In the genomic region with DNA sequence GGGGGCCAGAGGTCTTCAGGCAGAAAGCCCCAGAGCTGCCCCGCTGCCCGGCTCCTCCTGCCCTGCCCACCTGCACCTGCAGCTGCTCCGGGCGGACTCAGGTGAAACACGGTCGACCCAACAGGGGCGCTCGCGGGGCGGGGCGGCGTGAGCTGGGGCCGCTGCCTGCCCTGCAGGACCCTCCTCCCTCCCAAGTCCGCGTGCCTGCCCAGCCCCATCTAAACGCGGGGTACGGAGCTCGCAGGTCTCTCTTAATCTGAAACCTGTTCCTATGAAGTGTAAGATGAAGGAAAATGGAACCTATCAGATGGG, we compare ENCODE assay signal across 5 cellular contexts. TPM values are rescaled to one million over a fixed set of nuclear protein-coding genes. Genes with fewer than 3 reads are reported as not detected.
DNase-seq lines count a peak whose midpoint lies in the region; ATAC-seq and TF ChIP-seq lines count a peak whose summit lies in the region.

No MANE protein-coding gene starts in this region.

- H3K9me3 Mint-ChIP-seq in brain = no peaks in the 10 kb centered on the region

- peak overlapping the region; percentile 82 to 88 (median 86) for H3K4me3 Mint-ChIP-seq in brain

- no peak overlapping the region for H3K27ac ChIP-seq in HUES64 (ENCODE audit: low read depth, low read length)

- peak overlapping the region in 3 of 5 experiments; percentile 56 to 85 (median 60) for H3K27ac Mint-ChIP-seq in brain

- H3K36me3 ChIP-seq in HUES64 (ENCODE audit: insufficient read depth, low read length) (0 out of 2 replicates have a peak, but pooled peaks cover 7% of the 10 kb centered on the region), skeletal muscle satellite cell (ENCODE audit: insufficient read depth, low read length) (peaks cover 4% of the 10 kb centered on the region)

- WGBS in HUES64 = under 1% methylated on average over 14 of the region's 19 CpGs

- peaks cover 8% of the 10 kb centered on the region for H3K36me3 Mint-ChIP-seq in brain

- no peaks in the 10 kb centered on the region for H3K9me3 ChIP-seq in HUES64 (ENCODE audit: insufficient read depth, low read depth, low read length)
- no peaks in the 10 kb centered on the region for H3K9me3 ChIP-seq in skeletal muscle satellite cell (replicated peaks; ENCODE audit: low read length)

- TF ChIP-seq CTCF in brain (conservative IDR thresholded peaks at IDR 0.05) = no peak

- no peaks in the 10 kb centered on the region for H3K27me3 Mint-ChIP-seq in brain

- H3K4me3 ChIP-seq in HUES64 (ENCODE audit: low read length) (peak overlapping the region; percentile 79), skeletal muscle satellite cell (ENCODE audit: low read length) (no peak overlapping the region)

- H3K27me3 ChIP-seq in HUES64 (ENCODE audit: insufficient read depth, low read length) (no peaks in the 10 kb centered on the region), skeletal muscle satellite cell (ENCODE audit: control insufficient read depth, insufficient read depth, low read length) (no peaks in the 10 kb centered on the region)

- DNase-seq in NCI-H526 (lab: John Stamatoyannopoulos, UW) = no peak

- H3K4me1 Mint-ChIP-seq in brain = peaks cover 16% of the 10 kb centered on the region

- no peak for ATAC-seq in HG03342 (IDR thresholded peaks at IDR 0.05; ENCODE audit: unreplicated experiment)

- H3K4me1 ChIP-seq in HUES64 (ENCODE audit: insufficient read depth, low read length) (0 out of 2 replicates have a peak, but pooled peaks cover 4% of the 10 kb centered on the region), skeletal muscle satellite cell (ENCODE audit: control insufficient read depth, insufficient read depth, low read length) (peaks cover 13% of the 10 kb centered on the region)

- peak overlapping the region; percentile 83 for H3K4me2 ChIP-seq in skeletal muscle satellite cell (ENCODE audit: low read length)

- H3K9ac ChIP-seq in HUES64 (ENCODE audit: low read depth, low read length) = peak overlapping the region; percentile 69
- H3K9ac ChIP-seq in skeletal muscle satellite cell (ENCODE audit: low read depth, low read length) = no peak overlapping the region

RNA-seq across cellular contexts. Expression of a gene that starts 28.1 kb away (rescaled TPM):
- 14.9 TPM for polyA plus RNA-seq in HUES64 (2013, experiment 1 of 2)
- 14.2 TPM for polyA plus RNA-seq in HUES64 (2013, experiment 2 of 2)
- polyA plus RNA-seq in brain (ENCODE audit: insufficient read depth, low read depth, low replicate concordance) = 82.2 TPM
- total RNA-seq in skeletal muscle satellite cell (2012; rRNA removed) = 27.1 and 47.0 TPM in 2 replicates

RNA-seq across cellular contexts. Expression of a gene that starts 28.1 kb away (rescaled TPM):
- polyA plus RNA-seq in HUES64 (2013, experiment 1 of 2) = 50.1 TPM
- 45.6 TPM for polyA plus RNA-seq in HUES64 (2013, experiment 2 of 2)
- 81.3 TPM for polyA plus RNA-seq in brain (ENCODE audit: insufficient read depth, low read depth, low replicate concordance)
- total RNA-seq in skeletal muscle satellite cell (2012; rRNA removed) = 48.7 and 60.5 TPM in 2 replicates

RNA-seq across cellular contexts. Expression of a gene that starts 34.7 kb away (rescaled TPM):
- polyA plus RNA-seq in HUES64 (2013, experiment 1 of 2) = 15.2 TPM
- 21.9 TPM for polyA plus RNA-seq in HUES64 (2013, experiment 2 of 2)
- polyA plus RNA-seq in brain (ENCODE audit: insufficient read depth, low read depth, low replicate concordance) = 13.3 TPM
- 7.1 and 7.4 TPM in 2 replicates for total RNA-seq in skeletal muscle satellite cell (2012; rRNA removed)

RNA-seq across cellular contexts. Expression of a gene that starts 40.7 kb away (rescaled TPM):
- 14.5 TPM for polyA plus RNA-seq in HUES64 (2013, experiment 1 of 2)
- polyA plus RNA-seq in HUES64 (2013, experiment 2 of 2) = 17.6 TPM
- polyA plus RNA-seq in brain (ENCODE audit: insufficient read depth, low read depth, low replicate concordance) = 21.4 TPM
- 24.5 and 25.3 TPM in 2 replicates for total RNA-seq in skeletal muscle satellite cell (2012; rRNA removed)

RNA-seq across cellular contexts. Expression of a gene that starts 46.4 kb away (rescaled TPM):
- polyA plus RNA-seq in HUES64 (2013, experiment 1 of 2) = 1.7 TPM
- polyA plus RNA-seq in HUES64 (2013, experiment 2 of 2) = 4.2 TPM
- polyA plus RNA-seq in brain (ENCODE audit: insufficient read depth, low read depth, low replicate concordance) = 42.8 TPM
- 1.1 TPM in 1 of 2 replicates, not detected in the other for total RNA-seq in skeletal muscle satellite cell (2012; rRNA removed)
